20 cellular contexts compared by ENCODE assay signal in genomic region chr2:148764820-148765219, GRCh38.
DNase-seq lines count a peak whose midpoint lies in the region; ATAC-seq and TF ChIP-seq lines count a peak whose summit lies in the region.
"Had no signal": no experiment of that assay in that cellular context is flagged by ENCODE, and none has a peak within 500 bp of the region (broad histone marks: within the 10 kb centered on the region; RNA-seq: fewer than 3 reads in every experiment).

No MANE protein-coding gene starts in this region.

- DNase-seq in activated T-cell treated with anti-CD3 and anti-CD28 coated beads, Interleukin-2, amount 50 U/mL, for 24 hours: no peak
- DNase-seq in activated T-cell treated with anti-CD3 and anti-CD28 coated beads, Interleukin-2, amount 50 U/mL, for 4 hours: no peak
- DNase-seq in CD8-positive, alpha-beta T cell: peak in 1 of 7 experiments; percentile 12
- peak in 3 of 34 experiments; percentile 6 to 7 (median 6) for DNase-seq in T-cell
- peak in 7 of 9 donors; percentile 33 to 64 (median 47) for DNase-seq in naive thymus-derived CD4-positive, alpha-beta T cell
- DNase-seq in NCI-H524 treated with DMSO at 0.1 percent for 48 hours (lab: John Stamatoyannopoulos, UW): no peak
- DNase-seq: AML-193, Calu3, DMS79 treated with DMSO at 0.1 percent for 48 hours, KBM-7, NCI-H2029, NCI-H446 treated with DMSO at 0.1 percent for 48 hours, NCI-H526 treated with DMSO at 0.1 percent for 48 hours, Right ventricle myocardium superior, RPMI8226 had no signal

- CTCF ChIA-PET in CD8-positive, alpha-beta T cell (lab: Charles Lee): no interaction called here
- CTCF ChIA-PET in T-cell (lab: Charles Lee): no interaction called here
- CTCF ChIA-PET in naive thymus-derived CD4-positive, alpha-beta T cell (lab: Charles Lee): no interaction called here

- no peak overlapping the region for H3K4me3 ChIP-seq in CD8-positive, alpha-beta T cell (ENCODE audit: low read depth, low read length)
- H3K4me3 ChIP-seq in naive thymus-derived CD4-positive, alpha-beta T cell (ENCODE audit: low read length): no peak overlapping the region
- H3K4me3 ChIP-seq: A549; BLaER1 treated with 17β-estradiol and CSF1 and Interleukin-3, amounts not matched to agents 10 nM and 100 nM; SJSA1 had no signal

- H3K4me3 Mint-ChIP-seq in activated T-cell treated with anti-CD3 and anti-CD28 coated beads, Interleukin-2, amount 50 U/mL, for 24 hours: no peak overlapping the region
- H3K4me3 Mint-ChIP-seq in activated T-cell treated with anti-CD3 and anti-CD28 coated beads, Interleukin-2, amount 50 U/mL, for 4 hours: no peak overlapping the region
- H3K4me3 Mint-ChIP-seq in CD8-positive, alpha-beta T cell: peak overlapping the region; percentile 42
- H3K4me3 Mint-ChIP-seq in T-cell: no peak overlapping the region
- H3K4me3 Mint-ChIP-seq in naive thymus-derived CD4-positive, alpha-beta T cell: peak overlapping the region in 7 of 10 donors; percentile 37 to 73 (median 64)

- POLR2A ChIA-PET in CD8-positive, alpha-beta T cell (lab: Charles Lee): no interaction called here
- POLR2A ChIA-PET in T-cell (lab: Charles Lee): no interaction called here
- POLR2A ChIA-PET in naive thymus-derived CD4-positive, alpha-beta T cell (lab: Charles Lee): interaction anchor here (0.6 kb wide), 1 partner anchor 12 kb away, joined by 3 read pairs; no protein-coding TSS in a partner anchor

- TF ChIP-seq CTCF in CD8-positive, alpha-beta T cell (IDR thresholded peaks at IDR 0.05): no peak

- H3K4me1 ChIP-seq in CD8-positive, alpha-beta T cell (ENCODE audit: insufficient read depth, low read length): peaks cover 5% of the 10 kb centered on the region
- H3K4me1 ChIP-seq in naive thymus-derived CD4-positive, alpha-beta T cell (ENCODE audit: control insufficient read depth in 2 of 2, insufficient read depth in 2 of 2, low read length in 2 of 2): peaks cover 0 to 12% of the 10 kb centered on the region in 2 donors
- H3K4me1 ChIP-seq: A549, SJSA1 had no signal

- H3K27ac ChIP-seq in CD8-positive, alpha-beta T cell (ENCODE audit: low read depth, low read length): no peak overlapping the region
- H3K27ac ChIP-seq in naive thymus-derived CD4-positive, alpha-beta T cell (ENCODE audit: low read depth, low read length): no peak overlapping the region
- H3K27ac ChIP-seq: A549; BLaER1 treated with 17β-estradiol and CSF1 and Interleukin-3, amounts not matched to agents 10 nM and 100 nM; SJSA1 had no signal

- H3K36me3 ChIP-seq in CD8-positive, alpha-beta T cell (ENCODE audit: insufficient read depth, low read length): peaks cover 7% of the 10 kb centered on the region
- peaks cover 6 to 16% (median 6%) of the 10 kb centered on the region in 3 experiments for H3K36me3 ChIP-seq in naive thymus-derived CD4-positive, alpha-beta T cell (ENCODE audit: control insufficient read depth in 2 of 3, insufficient read depth in 3 of 3, low read length in 3 of 3)

- H3K27me3 ChIP-seq in CD8-positive, alpha-beta T cell (ENCODE audit: insufficient read depth, low read length): no peaks in the 10 kb centered on the region
- H3K27me3 ChIP-seq in naive thymus-derived CD4-positive, alpha-beta T cell (ENCODE audit: control insufficient read depth in 2 of 2, insufficient read depth in 2 of 2, low read length in 2 of 2): no peaks in the 10 kb centered on the region
- H3K27me3 ChIP-seq: BLaER1 treated with 17β-estradiol and CSF1 and Interleukin-3, amounts not matched to agents 10 nM and 100 nM; SJSA1 had no signal

- H3K4me1 Mint-ChIP-seq in activated T-cell treated with anti-CD3 and anti-CD28 coated beads, Interleukin-2, amount 50 U/mL, for 24 hours (ENCODE audit: low read depth): peaks cover 34% of the 10 kb centered on the region
- H3K4me1 Mint-ChIP-seq in activated T-cell treated with anti-CD3 and anti-CD28 coated beads, Interleukin-2, amount 50 U/mL, for 4 hours (ENCODE audit: low read depth): peaks cover 27% of the 10 kb centered on the region
- peaks cover 38% of the 10 kb centered on the region for H3K4me1 Mint-ChIP-seq in CD8-positive, alpha-beta T cell (ENCODE audit: low read depth)
- H3K4me1 Mint-ChIP-seq in T-cell: peaks cover 31 to 40% (median 39%) of the 10 kb centered on the region in 3 donors
- H3K4me1 Mint-ChIP-seq in naive thymus-derived CD4-positive, alpha-beta T cell: peaks cover 6 to 70% (median 53%) of the 10 kb centered on the region in 7 donors

- ATAC-seq in activated T-cell treated with anti-CD3 and anti-CD28 coated beads, Interleukin-2, amount 50 U/mL, for 4 hours: no peak
- peak; percentile 62 for ATAC-seq in CD8-positive, alpha-beta T cell
- ATAC-seq in T-cell (replicated peaks in 1 of 4) (peak in 3 of 4 experiments; percentile 73 to 99 (median 77)), HG02759 (IDR thresholded peaks at IDR 0.05; ENCODE audit: unreplicated experiment) (no peak)
- peak; percentile 92 for ATAC-seq in naive thymus-derived CD4-positive, alpha-beta T cell
- ATAC-seq: A549, HCT116 had no signal

- no peaks in the 10 kb centered on the region for H3K9me3 ChIP-seq in CD8-positive, alpha-beta T cell (ENCODE audit: low read length)
- no peaks in the 10 kb centered on the region for H3K9me3 ChIP-seq in naive thymus-derived CD4-positive, alpha-beta T cell (ENCODE audit: control insufficient read depth in 2 of 3, low read length in 3 of 3)
- H3K9me3 ChIP-seq: A549; BLaER1 treated with 17β-estradiol and CSF1 and Interleukin-3, amounts not matched to agents 10 nM and 100 nM; SJSA1 had no signal

- intact Hi-C loops in CD8-positive, alpha-beta T cell (cut with DNase I, micrococcal nuclease): loop anchor here (5.0 kb wide), 2 partner anchors 113 to 118 kb away; no protein-coding TSS in a partner anchor
- intact Hi-C loops in naive thymus-derived CD4-positive, alpha-beta T cell (cut with micrococcal nuclease): loop anchor here in 1 of 2 donors (1.0 to 10.0 kb wide), 5 partner anchors 24 to 238 kb away; partner anchors contain the start of gene KIF5C

- H3K27me3 Mint-ChIP-seq in activated T-cell treated with anti-CD3 and anti-CD28 coated beads, Interleukin-2, amount 50 U/mL, for 24 hours: no peaks in the 10 kb centered on the region
- H3K27me3 Mint-ChIP-seq in activated T-cell treated with anti-CD3 and anti-CD28 coated beads, Interleukin-2, amount 50 U/mL, for 4 hours (ENCODE audit: low read depth): no peaks in the 10 kb centered on the region
- no peaks in the 10 kb centered on the region for H3K27me3 Mint-ChIP-seq in CD8-positive, alpha-beta T cell (ENCODE audit: low read depth)
- no peaks in the 10 kb centered on the region for H3K27me3 Mint-ChIP-seq in T-cell
- H3K27me3 Mint-ChIP-seq in naive thymus-derived CD4-positive, alpha-beta T cell: no peaks in the 10 kb centered on the region

- no peaks in the 10 kb centered on the region for H3K9me3 Mint-ChIP-seq in activated T-cell treated with anti-CD3 and anti-CD28 coated beads, Interleukin-2, amount 50 U/mL, for 24 hours
- no peaks in the 10 kb centered on the region for H3K9me3 Mint-ChIP-seq in activated T-cell treated with anti-CD3 and anti-CD28 coated beads, Interleukin-2, amount 50 U/mL, for 4 hours
- no peaks in the 10 kb centered on the region for H3K9me3 Mint-ChIP-seq in CD8-positive, alpha-beta T cell
- H3K9me3 Mint-ChIP-seq in T-cell: no peaks in the 10 kb centered on the region
- H3K9me3 Mint-ChIP-seq in naive thymus-derived CD4-positive, alpha-beta T cell: no peaks in the 10 kb centered on the region

- H3K27ac Mint-ChIP-seq in activated T-cell treated with anti-CD3 and anti-CD28 coated beads, Interleukin-2, amount 50 U/mL, for 24 hours: peak overlapping the region; percentile 57
- H3K27ac Mint-ChIP-seq in CD8-positive, alpha-beta T cell: no peak overlapping the region
- peak overlapping the region; percentile 58 to 61 for H3K27ac Mint-ChIP-seq in T-cell
- peak overlapping the region in 5 of 9 donors; percentile 26 to 72 (median 57) for H3K27ac Mint-ChIP-seq in naive thymus-derived CD4-positive, alpha-beta T cell

- peaks cover 69% of the 10 kb centered on the region for H3K36me3 Mint-ChIP-seq in activated T-cell treated with anti-CD3 and anti-CD28 coated beads, Interleukin-2, amount 50 U/mL, for 24 hours (ENCODE audit: low read depth)
- peaks cover 25% of the 10 kb centered on the region for H3K36me3 Mint-ChIP-seq in activated T-cell treated with anti-CD3 and anti-CD28 coated beads, Interleukin-2, amount 50 U/mL, for 4 hours (ENCODE audit: insufficient read depth)
- peaks cover 58% of the 10 kb centered on the region for H3K36me3 Mint-ChIP-seq in CD8-positive, alpha-beta T cell
- H3K36me3 Mint-ChIP-seq in T-cell: peaks cover 46% of the 10 kb centered on the region
- peaks cover 15 to 46% (median 19%) of the 10 kb centered on the region in 5 donors for H3K36me3 Mint-ChIP-seq in naive thymus-derived CD4-positive, alpha-beta T cell

Comparison
In these comparisons a context has a peak if more than half of its experiments do, and no peak if none do; other contexts are left out.
1. DNase-seq: peak in naive thymus-derived CD4-positive, alpha-beta T cell (7 of 9); none in activated T-cell treated with anti-CD3 and anti-CD28 coated beads, Interleukin-2, amount 50 U/mL, for 24 hours (single experiment), activated T-cell treated with anti-CD3 and anti-CD28 coated beads, Interleukin-2, amount 50 U/mL, for 4 hours (single experiment) and NCI-H524 treated with DMSO at 0.1 percent for 48 hours (single experiment).
2. H3K4me3 Mint-ChIP-seq: peak in CD8-positive, alpha-beta T cell (single experiment) and naive thymus-derived CD4-positive, alpha-beta T cell (7 of 10); none in activated T-cell treated with anti-CD3 and anti-CD28 coated beads, Interleukin-2, amount 50 U/mL, for 24 hours (single experiment), activated T-cell treated with anti-CD3 and anti-CD28 coated beads, Interleukin-2, amount 50 U/mL, for 4 hours (single experiment) and T-cell (0 of 3).
3. ATAC-seq: peak in CD8-positive, alpha-beta T cell (single experiment), T-cell (3 of 4) and naive thymus-derived CD4-positive, alpha-beta T cell (single experiment); none in activated T-cell treated with anti-CD3 and anti-CD28 coated beads, Interleukin-2, amount 50 U/mL, for 4 hours (0 of 2) and HG02759 (single experiment).